In the genomic region with DNA sequence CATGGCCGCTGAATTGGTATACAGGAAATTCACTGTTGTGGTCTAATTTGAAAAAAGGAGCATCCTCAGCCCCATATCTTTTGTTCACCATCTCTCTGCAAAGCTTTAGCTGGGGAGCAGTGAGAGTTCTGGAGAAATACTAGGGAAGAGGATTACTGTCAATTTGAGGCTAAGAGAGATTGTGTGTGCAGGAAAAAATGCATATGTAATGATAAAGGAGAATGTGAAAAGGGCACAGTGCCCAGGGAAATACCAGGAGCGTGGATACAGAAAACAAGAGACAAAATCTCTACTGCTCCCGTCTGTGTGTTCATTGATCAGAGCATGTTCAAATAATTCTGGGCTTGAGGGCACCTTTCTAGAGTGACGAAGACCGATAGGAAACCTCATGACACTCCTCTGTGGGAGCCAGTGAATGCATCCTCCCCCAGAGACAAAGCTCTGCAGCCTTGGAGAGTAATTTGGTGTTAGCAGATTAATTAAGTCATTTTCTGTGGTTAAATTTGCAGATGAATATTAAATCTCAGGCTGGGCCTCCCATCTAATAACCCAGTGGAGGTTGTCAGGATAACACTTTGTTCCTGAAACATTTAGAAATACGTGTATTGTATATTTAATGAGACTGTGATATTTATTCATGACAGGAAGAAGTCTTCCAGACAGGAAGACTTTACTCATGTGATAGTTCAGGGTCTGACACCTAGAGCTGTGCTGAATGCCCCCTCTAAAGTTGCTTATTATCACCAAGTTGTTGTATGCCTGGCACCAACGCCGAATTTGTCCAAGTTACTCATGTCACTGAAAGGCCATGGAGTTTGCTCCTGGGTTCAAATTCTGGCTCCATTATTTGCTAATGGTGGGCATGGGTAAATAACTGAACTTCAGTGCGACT, we compare ENCODE assay signal across 15 cellular contexts.
DNase-seq lines count a peak whose midpoint lies in the region; ATAC-seq and TF ChIP-seq lines count a peak whose summit lies in the region.
"Had no signal": no experiment of that assay in that cellular context is flagged by ENCODE, and none has a peak within 500 bp of the region (broad histone marks: within the 10 kb centered on the region; RNA-seq: fewer than 3 reads in every experiment).

No MANE protein-coding gene starts in this region.

- CTCF ChIA-PET in A673 (lab: Charles Lee) = no interaction called here
- CTCF ChIA-PET in CD4-positive, alpha-beta memory T cell (lab: Charles Lee; ENCODE audit: partially characterized antibody) = interaction anchor here (1.0 to 30.4 kb wide), 13 partner anchors 7 to 289 kb away, joined by 3 to 874 read pairs (median 7); no protein-coding TSS in a partner anchor
- CTCF ChIA-PET in activated CD4-positive, alpha-beta memory T cell treated with anti-CD3 and anti-CD28 coated beads for 36 hours (lab: Charles Lee) = interaction anchor here (0.7 to 20.4 kb wide), 22 partner anchors 11 to 312 kb away, joined by 3 to 476 read pairs (median 4); no protein-coding TSS in a partner anchor

- no peaks in the 10 kb centered on the region for H3K9me3 ChIP-seq in A673 (ENCODE audit: low read depth, low read length, poor library complexity, severe bottlenecking)
- H3K9me3 ChIP-seq in CD4-positive, alpha-beta memory T cell (ENCODE audit: control insufficient read depth in 1 of 2, low read length in 2 of 2) = no peaks in the 10 kb centered on the region
- H3K9me3 ChIP-seq: BLaER1, gastroesophageal sphincter, ovary, upper lobe of left lung had no signal

- H3K4me1 Mint-ChIP-seq in CD4-positive, alpha-beta memory T cell = peaks cover 0 to 42% (median 31%) of the 10 kb centered on the region in 4 donors
- H3K4me1 Mint-ChIP-seq in activated CD4-positive, alpha-beta memory T cell treated with anti-CD3 and anti-CD28 coated beads for 36 hours (ENCODE audit: low read depth) = peaks cover 3% of the 10 kb centered on the region

- H3K9me3 Mint-ChIP-seq in CD4-positive, alpha-beta memory T cell = peaks cover 0 to 1% (median 0%) of the 10 kb centered on the region in 8 donors
- no peaks in the 10 kb centered on the region for H3K9me3 Mint-ChIP-seq in activated CD4-positive, alpha-beta memory T cell treated with anti-CD3 and anti-CD28 coated beads for 36 hours

- peaks cover 0 to 3% of the 10 kb centered on the region in 2 donors for H3K27me3 Mint-ChIP-seq in CD4-positive, alpha-beta memory T cell
- no peaks in the 10 kb centered on the region for H3K27me3 Mint-ChIP-seq in activated CD4-positive, alpha-beta memory T cell treated with anti-CD3 and anti-CD28 coated beads for 36 hours

- no peak for TF ChIP-seq CTCF in A673 (conservative IDR thresholded peaks at IDR 0.05; ENCODE audit: low read depth, low read length)
- TF ChIP-seq CTCF in dorsolateral prefrontal cortex (IDR thresholded peaks at IDR 0.05 in 54 of 56, conservative IDR thresholded peaks at IDR 0.05 in 2 of 56; ENCODE audit: low read depth in 1 of 56, partially characterized antibody in 56 of 56) = peak in 2 of 56 donors; percentile 9 to 14

- ATAC-seq in activated CD4-positive, CD25-positive, alpha-beta regulatory T cell treated with anti-CD3 and anti-CD28 coated beads, Interleukin-2, amount 50 U/mL, for 24 hours = no peak
- ATAC-seq: gastroesophageal sphincter, left lobe of liver had no signal

- H3K27ac ChIP-seq in A673 (ENCODE audit: low read depth, low read length, poor library complexity, severe bottlenecking) = peak overlapping the region; percentile 75
- peak overlapping the region; percentile 47 for H3K27ac ChIP-seq in CD4-positive, alpha-beta memory T cell (ENCODE audit: low read depth, low read length)
- H3K27ac ChIP-seq in dorsolateral prefrontal cortex = peak overlapping the region; percentile 20 to 97 (median 90)
- H3K27ac ChIP-seq: BLaER1, gastroesophageal sphincter, ovary, upper lobe of left lung had no signal

- no peak overlapping the region for H3K4me3 ChIP-seq in A673 (ENCODE audit: low read depth, low read length, poor library complexity, severe bottlenecking)
- H3K4me3 ChIP-seq in CD4-positive, alpha-beta memory T cell (ENCODE audit: low read length in 2 of 2) = peak overlapping the region in 1 of 2 donors; percentile 50
- no peak overlapping the region for H3K4me3 ChIP-seq in dorsolateral prefrontal cortex
- H3K4me3 ChIP-seq: BLaER1, gastroesophageal sphincter, ovary, upper lobe of left lung had no signal

- POLR2A ChIA-PET in A673 (lab: Charles Lee; ENCODE audit: low non-redundant PET) = interaction anchor here (0.6 kb wide), 1 partner anchor 12 kb away, joined by 6 read pairs; no protein-coding TSS in a partner anchor
- POLR2A ChIA-PET in CD4-positive, alpha-beta memory T cell (lab: Charles Lee; ENCODE audit: partially characterized antibody) = interaction anchor here (0.7 to 7.4 kb wide), 10 partner anchors 29 to 199 kb away, joined by 3 to 59 read pairs (median 4); no protein-coding TSS in a partner anchor
- POLR2A ChIA-PET in activated CD4-positive, alpha-beta memory T cell treated with anti-CD3 and anti-CD28 coated beads for 36 hours (lab: Charles Lee) = interaction anchor here (0.8 to 2.2 kb wide), 16 partner anchors 10 to 199 kb away, joined by 3 to 13 read pairs (median 6); no protein-coding TSS in a partner anchor

- peaks cover 81% of the 10 kb centered on the region for H3K4me1 ChIP-seq in A673 (ENCODE audit: insufficient read depth, low read length, poor library complexity, severe bottlenecking)
- peaks cover 74% of the 10 kb centered on the region for H3K4me1 ChIP-seq in CD4-positive, alpha-beta memory T cell (ENCODE audit: insufficient read depth, low read length)
- H3K4me1 ChIP-seq: upper lobe of left lung had no signal

- peak overlapping the region; percentile 74 to 88 (median 83) for H3K4me3 Mint-ChIP-seq in CD4-positive, alpha-beta memory T cell
- H3K4me3 Mint-ChIP-seq in activated CD4-positive, alpha-beta memory T cell treated with anti-CD3 and anti-CD28 coated beads for 36 hours = peak overlapping the region; percentile 77

- H3K36me3 ChIP-seq in A673 (ENCODE audit: insufficient read depth, low read length, poor library complexity, severe bottlenecking) = no peaks in the 10 kb centered on the region
- no peaks in the 10 kb centered on the region for H3K36me3 ChIP-seq in CD4-positive, alpha-beta memory T cell (ENCODE audit: insufficient read depth, low read length)
- H3K36me3 ChIP-seq: BLaER1, gastroesophageal sphincter, ovary, upper lobe of left lung had no signal

- H3K27ac Mint-ChIP-seq in CD4-positive, alpha-beta memory T cell = peak overlapping the region; percentile 78 to 94 (median 90)
- H3K27ac Mint-ChIP-seq in activated CD4-positive, alpha-beta memory T cell treated with anti-CD3 and anti-CD28 coated beads for 36 hours = peak overlapping the region; percentile 89

- BruUV-seq in A673 (replicated peaks; lab: Mats Ljungman, UMichigan) = no TSS peak

- no peaks in the 10 kb centered on the region for H3K36me3 Mint-ChIP-seq in CD4-positive, alpha-beta memory T cell
- H3K36me3 Mint-ChIP-seq in activated CD4-positive, alpha-beta memory T cell treated with anti-CD3 and anti-CD28 coated beads for 36 hours = no peaks in the 10 kb centered on the region

- intact Hi-C loops in A673 (cut with micrococcal nuclease; ENCODE audit: unreplicated experiment) (loop anchor here (10.0 kb wide), 1 partner anchor 1012 kb away; no protein-coding TSS in a partner anchor), dorsolateral prefrontal cortex (cut with DNase I) (no loop called here)
- intact Hi-C loops in CD4-positive, alpha-beta memory T cell (cut with micrococcal nuclease) = loop anchor here (10.0 kb wide), 3 partner anchors 822 to 1182 kb away; partner anchors contain the start of genes LEPR and LEPROT
- intact Hi-C loops in activated CD4-positive, alpha-beta memory T cell treated with anti-CD3 and anti-CD28 coated beads for 36 hours (cut with micrococcal nuclease) = loop anchor here (1.0 to 10.0 kb wide), 12 partner anchors 12 to 1182 kb away; partner anchors contain the start of genes LEPR and LEPROT

- DNase-seq in A673 (ENCODE audit: low spot score) = peak; percentile 84
- DNase-seq in CD4-positive, alpha-beta memory T cell = peak in 2 of 5 donors; percentile 12 to 22
- DNase-seq in activated CD4-positive, alpha-beta memory T cell treated with anti-CD3 and anti-CD28 coated beads for 36 hours = peak; percentile 46
- no peak for DNase-seq in dorsolateral prefrontal cortex
- DNase-seq in OCI-M1 (lab: John Stamatoyannopoulos, UW) = no peak
- DNase-seq in HuH-7.5 (ENCODE audit: low spot score) = no peak
- DNase-seq in DMS 273 (lab: John Stamatoyannopoulos, UW; ENCODE audit: unreplicated experiment) = no peak
- DNase-seq: amygdala, NCI-H2081, ovary, upper lobe of left lung had no signal

- H3K27me3 ChIP-seq in A673 (replicated peaks; ENCODE audit: insufficient read depth, low read depth, low read length, poor library complexity) (no peaks in the 10 kb centered on the region), dorsolateral prefrontal cortex (no peaks in the 10 kb centered on the region)
- H3K27me3 ChIP-seq in CD4-positive, alpha-beta memory T cell (ENCODE audit: insufficient read depth, low read length) = no peaks in the 10 kb centered on the region
- H3K27me3 ChIP-seq: BLaER1, gastroesophageal sphincter, ovary, upper lobe of left lung had no signal

Comparison
In these comparisons a context has a peak if more than half of its experiments do, and no peak if none do; other contexts are left out.
1. DNase-seq: peak in A673 (single experiment) and activated CD4-positive, alpha-beta memory T cell treated with anti-CD3 and anti-CD28 coated beads for 36 hours (single experiment); none in dorsolateral prefrontal cortex (0 of 10), OCI-M1 (single experiment), HuH-7.5 (single experiment) and DMS 273 (single experiment).
2. intact Hi-C loops: an anchor here in A673 (10.0 kb wide), CD4-positive, alpha-beta memory T cell (10.0 kb wide) and activated CD4-positive, alpha-beta memory T cell treated with anti-CD3 and anti-CD28 coated beads for 36 hours (1.0 to 10.0 kb wide); none called in dorsolateral prefrontal cortex.
3. Peak in every context shown above with its lines, with median percentiles within 50 percentile points of each other: H3K27ac ChIP-seq.